Comparison of ENCODE assay signal across 29 cellular contexts in the genomic region with DNA sequence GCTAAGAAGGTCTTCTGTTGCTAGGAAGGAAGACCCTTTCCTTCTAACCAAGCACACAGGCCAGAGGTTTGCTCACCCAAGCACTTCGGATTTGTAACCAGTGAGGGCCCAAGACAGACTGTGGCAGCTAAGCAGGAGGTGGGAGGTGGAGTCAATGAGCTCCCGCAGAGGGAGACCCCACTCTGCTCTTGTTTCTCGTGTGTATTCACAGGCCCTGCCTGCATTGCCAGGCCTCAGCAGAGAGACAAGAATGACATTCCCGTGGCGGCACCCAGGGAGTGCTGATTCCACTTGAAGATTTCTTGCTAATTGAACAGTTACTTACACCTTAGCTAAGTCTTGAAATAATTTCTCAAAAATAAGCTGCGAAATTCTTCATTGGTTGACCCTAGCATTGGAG. TPM values are rescaled to one million over a fixed set of nuclear protein-coding genes. Genes with fewer than 3 reads are reported as not detected.
"Had no signal": no experiment of that assay in that cellular context is flagged by ENCODE, and none has a peak within 500 bp of the region (broad histone marks: within the 10 kb centered on the region; RNA-seq: fewer than 3 reads in every experiment).

No MANE protein-coding gene starts in this region.

- H3K4me3 Mint-ChIP-seq: activated CD4-positive, alpha-beta T cell treated with anti-CD3 and anti-CD28 coated beads, Interleukin-2, amount 10 ng/mL, durations not matched to agents 24 days and 14 days; activated CD8-positive, alpha-beta T cell treated with anti-CD3 and anti-CD28 coated beads, Interleukin-2, amount 10 ng/mL, durations not matched to agents 7 days and 5 days; activated naive CD8-positive, alpha-beta T cell treated with anti-CD3 and anti-CD28 coated beads for 36 hours; activated T-cell treated with anti-CD3 and anti-CD28 coated beads, Interleukin-2, amount 50 U/mL, for 4 hours; activated T-helper 1 cell treated with anti-CD3 and anti-CD28 coated beads, Interleukin-12 subunit alpha, Interleukin-12 subunit beta, Interleukin-2, Interleukin-4 antibody, amounts not matched to agents 30 ng/mL and 10 ng/mL and 1 ng/mL, durations not matched to agents 14 hours and 24 hours and 36 hours; T-helper 1 cell treated with Interleukin-12 subunit alpha and Interleukin-12 subunit beta and Interleukin-4 antibody, amounts not matched to agents 30 μg/mL and 1 μg/mL, for 36 hours; T-helper 2 cell treated with Interferon-gamma antibody and Interleukin-4, amounts not matched to agents 5 μg/mL and 100 μg/mL, for 36 hours had no signal

- H3K9ac ChIP-seq: KMS-11, SK-N-SH had no signal

- H3K27ac ChIP-seq: brain microvascular endothelial cell, KMS-11, Peyer's patch, SJSA1 had no signal

- H3K36me3 Mint-ChIP-seq: activated naive CD8-positive, alpha-beta T cell treated with anti-CD3 and anti-CD28 coated beads for 36 hours had no signal

- DNase-seq: activated CD4-positive, alpha-beta T cell treated with anti-CD3 and anti-CD28 coated beads, Interleukin-2, amount 10 ng/mL, durations not matched to agents 24 days and 14 days; activated CD4-positive, alpha-beta T cell treated with anti-CD3 and anti-CD28 coated beads, Interleukin-2, amount 50 U/mL, for 48 hours; activated CD8-positive, alpha-beta T cell treated with anti-CD3 and anti-CD28 coated beads, Interleukin-2, amount 10 ng/mL, durations not matched to agents 7 days and 5 days; activated effector memory CD4-positive, alpha-beta T cell treated with Interleukin-2 at 50 U/mL for 16 hours; activated naive CD4-positive, alpha-beta T cell; activated naive CD4-positive, alpha-beta T cell treated with anti-CD3 and anti-CD28 coated beads, Interleukin-2, amount 50 U/mL, for 16 hours; activated naive CD8-positive, alpha-beta T cell treated with anti-CD3 and anti-CD28 coated beads for 36 hours; activated T-cell treated with anti-CD3 and anti-CD28 coated beads, Interleukin-2, amount 50 U/mL, for 4 hours; amniotic stem cell; brain microvascular endothelial cell; central memory CD4-positive, alpha-beta T cell; NCI-H1105; NCI-H1417 treated with DMSO at 0.1 percent for 48 hours; NCI-H187 treated with DMSO at 0.1 percent for 48 hours; NCI-H2081; NCI-H2171 treated with DMSO at 0.1 percent for 48 hours; NCI-H2227 treated with DMSO at 0.1 percent for 48 hours; NCI-H524 treated with DMSO at 0.1 percent for 48 hours; Peyer's patch; RPMI8226; SHP77 treated with DMSO at 0.1 percent for 48 hours; SK-N-SH had no signal

- H3K9me3 Mint-ChIP-seq: activated CD4-positive, alpha-beta T cell treated with anti-CD3 and anti-CD28 coated beads, Interleukin-2, amount 10 ng/mL, durations not matched to agents 24 days and 14 days; activated naive CD8-positive, alpha-beta T cell treated with anti-CD3 and anti-CD28 coated beads for 36 hours; activated T-cell treated with anti-CD3 and anti-CD28 coated beads, Interleukin-2, amount 50 U/mL, for 4 hours; activated T-helper 1 cell treated with anti-CD3 and anti-CD28 coated beads, Interleukin-12 subunit alpha, Interleukin-12 subunit beta, Interleukin-2, Interleukin-4 antibody, amounts not matched to agents 30 ng/mL and 10 ng/mL and 1 ng/mL, durations not matched to agents 14 hours and 24 hours and 36 hours; T-helper 1 cell treated with Interleukin-12 subunit alpha and Interleukin-12 subunit beta and Interleukin-4 antibody, amounts not matched to agents 30 μg/mL and 1 μg/mL, for 36 hours; T-helper 2 cell treated with Interferon-gamma antibody and Interleukin-4, amounts not matched to agents 5 μg/mL and 100 μg/mL, for 36 hours had no signal

- ATAC-seq: activated CD8-positive, alpha-beta T cell treated with anti-CD3 and anti-CD28 coated beads, Interleukin-2, amount 10 ng/mL, durations not matched to agents 7 days and 5 days; activated T-cell treated with anti-CD3 and anti-CD28 coated beads, Interleukin-2, amount 50 U/mL, for 4 hours had no signal

- H3K27me3 ChIP-seq: brain microvascular endothelial cell, Peyer's patch, SJSA1 had no signal

- H3K4me2 ChIP-seq: KMS-11, SK-N-SH had no signal

- H3K4me3 ChIP-seq: Peyer's patch, SJSA1 had no signal

- H3K27me3 Mint-ChIP-seq: activated CD4-positive, alpha-beta T cell treated with anti-CD3 and anti-CD28 coated beads, Interleukin-2, amount 10 ng/mL, durations not matched to agents 24 days and 14 days; activated naive CD8-positive, alpha-beta T cell treated with anti-CD3 and anti-CD28 coated beads for 36 hours had no signal

- H3K27ac Mint-ChIP-seq: activated CD4-positive, alpha-beta T cell treated with anti-CD3 and anti-CD28 coated beads, Interleukin-2, amount 10 ng/mL, durations not matched to agents 24 days and 14 days; activated CD8-positive, alpha-beta T cell treated with anti-CD3 and anti-CD28 coated beads, Interleukin-2, amount 10 ng/mL, durations not matched to agents 7 days and 5 days; activated naive CD8-positive, alpha-beta T cell treated with anti-CD3 and anti-CD28 coated beads for 36 hours; activated T-helper 1 cell treated with anti-CD3 and anti-CD28 coated beads, Interleukin-12 subunit alpha, Interleukin-12 subunit beta, Interleukin-2, Interleukin-4 antibody, amounts not matched to agents 30 ng/mL and 10 ng/mL and 1 ng/mL, durations not matched to agents 14 hours and 24 hours and 36 hours; T-helper 1 cell treated with Interleukin-12 subunit alpha and Interleukin-12 subunit beta and Interleukin-4 antibody, amounts not matched to agents 30 μg/mL and 1 μg/mL, for 36 hours; T-helper 2 cell treated with Interferon-gamma antibody and Interleukin-4, amounts not matched to agents 5 μg/mL and 100 μg/mL, for 36 hours had no signal

- H3K36me3 ChIP-seq: brain microvascular endothelial cell, Peyer's patch, SJSA1 had no signal

- H3K9me3 ChIP-seq: Peyer's patch, SJSA1, SK-N-SH had no signal

RNA-seq across cellular contexts. Expression of a gene that starts 13.4 kb away (rescaled TPM):
- total RNA-seq: activated T-helper 1 cell treated with anti-CD3 and anti-CD28 coated beads, Interleukin-12 subunit alpha, Interleukin-12 subunit beta, Interleukin-2, Interleukin-4 antibody, amounts not matched to agents 30 ng/mL and 10 ng/mL and 1 ng/mL, durations not matched to agents 14 hours and 24 hours and 36 hours; MCF 10A had no signal
- polyA plus RNA-seq: aorta had no signal
